Comparison of ENCODE assay signal across 1 cellular context in the genomic region with DNA sequence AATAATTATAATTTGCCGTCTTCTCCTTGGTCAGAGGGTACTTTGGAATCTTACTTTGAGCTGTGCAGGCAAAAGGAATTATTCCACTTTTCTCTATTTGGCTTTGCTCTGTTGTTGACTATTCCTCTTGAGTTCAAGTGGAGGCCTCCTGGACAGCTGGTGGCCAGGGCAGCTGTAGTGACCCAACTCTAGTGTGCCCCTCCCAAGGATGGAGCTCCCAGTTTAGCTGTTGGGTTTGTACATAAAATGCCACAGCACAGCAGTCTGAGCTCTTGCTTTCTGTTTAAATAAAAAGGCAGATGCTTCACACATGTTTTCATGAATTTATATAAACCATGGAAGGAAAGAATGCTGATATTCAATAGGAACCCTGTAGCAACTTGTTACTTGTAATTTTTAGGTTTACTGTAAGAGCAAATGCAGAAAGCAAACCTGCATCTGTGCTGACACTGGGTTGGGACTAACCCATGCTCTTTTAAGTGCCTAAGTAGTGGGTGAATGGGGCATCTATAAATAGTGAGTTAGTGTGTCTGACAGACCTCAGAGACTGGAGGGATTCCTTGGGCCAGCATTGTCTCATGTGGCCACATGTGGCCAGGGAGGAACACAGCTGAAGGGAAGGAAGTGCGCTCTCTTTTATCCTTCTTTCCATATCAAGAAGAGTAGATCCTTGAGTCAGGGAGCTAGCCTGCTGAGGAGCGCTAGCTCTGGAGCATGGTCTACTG.
TF ChIP-seq lines count a peak whose summit lies in the region.

No MANE protein-coding gene starts in this region.

TF ChIP-seq in WTC11, 78 proteins besides CTCF, POLR2A, EP300 and RAD21:
- TF ChIP-seq, protein P1, sequence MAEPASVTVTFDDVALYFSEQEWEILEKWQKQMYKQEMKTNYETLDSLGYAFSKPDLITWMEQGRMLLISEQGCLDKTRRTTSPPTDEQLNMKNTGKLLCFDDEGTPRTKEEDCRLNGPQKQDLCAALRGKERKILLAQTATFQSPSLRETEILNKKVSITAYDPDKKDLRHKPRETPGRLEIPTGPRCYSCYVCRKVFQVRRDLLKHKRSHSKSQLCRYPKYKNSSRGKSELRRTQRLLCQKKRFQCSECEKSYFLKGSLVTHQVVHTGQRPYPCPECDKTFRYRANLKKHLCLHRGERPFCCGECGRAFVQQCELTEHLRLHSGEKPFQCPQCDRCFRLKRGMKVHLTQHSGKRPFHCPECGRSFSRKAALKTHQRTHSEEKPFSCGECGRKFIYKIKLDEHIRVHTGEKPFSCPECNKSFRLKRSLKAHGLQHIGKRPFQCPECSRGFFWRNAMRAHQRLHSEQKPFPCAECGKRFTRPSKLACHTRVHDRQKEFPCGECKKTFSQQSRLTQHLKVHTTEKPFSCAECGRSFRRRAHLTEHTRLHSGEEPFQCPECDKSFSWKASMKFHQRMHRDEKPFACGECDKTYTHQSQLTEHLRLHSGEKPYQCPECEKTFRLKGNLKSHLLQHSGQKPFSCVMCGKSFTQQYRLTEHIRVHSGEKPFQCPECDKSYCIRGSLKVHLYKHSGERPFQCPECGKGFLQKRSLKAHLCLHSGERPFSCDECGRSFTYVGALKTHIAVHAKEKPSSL (CRISPR knock-in tag; conservative IDR thresholded peaks at IDR 0.05): no peak
- TF ChIP-seq OVOL2 (CRISPR knock-in tag; IDR thresholded peaks at IDR 0.05; ENCODE audit: borderline replicate concordance) (no peak), ZNF219 (CRISPR knock-in tag; IDR thresholded peaks at IDR 0.05; ENCODE audit: borderline replicate concordance) (no peak)
